Comparison of ENCODE assay signal across 8 cellular contexts in genomic region chr16:22191966-22192260, GRCh38. TPM values are rescaled to one million over a fixed set of nuclear protein-coding genes. Genes with fewer than 3 reads are reported as not detected.
DNase-seq lines count a peak whose midpoint lies in the region; ATAC-seq and TF ChIP-seq lines count a peak whose summit lies in the region.

No MANE protein-coding gene starts in this region.

- TF ChIP-seq CTCF in AG10803 (conservative IDR thresholded peaks at IDR 0.05; ENCODE audit: low read length) (no peak), fibroblast of pulmonary artery (IDR thresholded peaks at IDR 0.05; ENCODE audit: low read length, missing control alignments) (no peak), gastrocnemius medialis (IDR thresholded peaks at IDR 0.05 in 4 of 5, conservative IDR thresholded peaks at IDR 0.05 in 1 of 5) (no peak), GM10248 (IDR thresholded peaks at IDR 0.05; ENCODE audit: control extremely low read depth, extremely low read depth, low read depth, missing control alignments) (no peak)

- peaks cover 27% of the 10 kb centered on the region for H3K4me1 ChIP-seq in HUES6 (ENCODE audit: control insufficient read depth, insufficient read depth, low read length)
- H3K4me1 ChIP-seq in gastrocnemius medialis, result peaks cover 19 to 21% of the 10 kb centered on the region in 2 donors

- ATAC-seq in gastrocnemius medialis, result peak in 1 of 2 donors; percentile 14
- ATAC-seq in GM18867 (IDR thresholded peaks at IDR 0.05; ENCODE audit: unreplicated experiment), result no peak

- H3K36me3 ChIP-seq in HUES6 (ENCODE audit: control insufficient read depth, insufficient read depth, low read length) (no peaks in the 10 kb centered on the region), gastrocnemius medialis (no peaks in the 10 kb centered on the region)

- in situ Hi-C loops in gastrocnemius medialis (cut with MboI; ENCODE audit: low sequenced_read_pairs in 4 of 4), result loop anchor here in 1 of 4 donors (10.0 to 25.0 kb wide), 2 partner anchors 1030 to 1287 kb away; partner anchors contain the start of genes DCUN1D3, DNAH3, LDAF1 and LYRM1

- CTCF ChIA-PET in GM10248 (lab: Yijun Ruan, JAX), result interaction anchor here (1.0 to 8.8 kb wide), 6 partner anchors 13 to 192 kb away, joined by 3 to 85 read pairs (median 4); partner anchors contain the start of genes EEF2K and POLR3E

- H3K4me3 ChIP-seq in AG10803 (ENCODE audit: low read length), result peak overlapping the region; percentile 60
- H3K4me3 ChIP-seq in HUES6 (ENCODE audit: low read depth, low read length), result peak overlapping the region; percentile 76
- peak overlapping the region; percentile 62 for H3K4me3 ChIP-seq in fibroblast of pulmonary artery (replicated peaks; ENCODE audit: low read depth, low read length)
- peak overlapping the region; percentile 53 to 73 (median 62) for H3K4me3 ChIP-seq in gastrocnemius medialis

- DNase-seq in AG10803 (ENCODE audit: low read depth), result no peak
- DNase-seq in activated T-cell treated with anti-CD3 and anti-CD28 coated beads, Interleukin-2, amount 50 U/mL, for 1 hour, result peak; percentile 42
- no peak for DNase-seq in fibroblast of pulmonary artery (ENCODE audit: low read depth)
- DNase-seq in gastrocnemius medialis, result peak in 1 of 2 donors; percentile 45
- no peak for DNase-seq in GM10248 (ENCODE audit: extremely low spot score)
- DNase-seq in NCI-H774 (lab: John Stamatoyannopoulos, UW), result no peak

- H3K9me3 ChIP-seq in HUES6 (ENCODE audit: control insufficient read depth, insufficient read depth, low read depth, low read length) (no peaks in the 10 kb centered on the region), gastrocnemius medialis (no peaks in the 10 kb centered on the region)

- peak overlapping the region; percentile 44 for H3K9ac ChIP-seq in HUES6 (ENCODE audit: low read length)

- H3K27ac ChIP-seq in HUES6 (ENCODE audit: low read depth, low read length), result no peak overlapping the region
- peak overlapping the region; percentile 89 to 98 (median 97) for H3K27ac ChIP-seq in gastrocnemius medialis

- H3K27me3 ChIP-seq in HUES6 (ENCODE audit: control insufficient read depth, insufficient read depth, low read length), result no peaks in the 10 kb centered on the region
- no peaks in the 10 kb centered on the region for H3K27me3 ChIP-seq in gastrocnemius medialis

- intact Hi-C loops in gastrocnemius medialis (cut with DNase I; ENCODE audit: low total_unique reads), result loop anchor here (2.0 to 10.0 kb wide), 4 partner anchors 15 to 1290 kb away; partner anchors contain the start of genes CDR2, DCUN1D3, EEF2K and LYRM1

- POLR2A ChIA-PET in GM10248 (lab: Yijun Ruan, JAX), result no interaction called here

- TF ChIP-seq POLR2A in gastrocnemius medialis (IDR thresholded peaks at IDR 0.05), result no peak

RNA-seq across cellular contexts. Expression of gene EEF2K, which starts 14.2 kb away (rescaled TPM):
- total RNA-seq in gastrocnemius medialis, result 10 to 100 TPM; 18.7 to 39.9 (median 21.2) TPM

RNA-seq across cellular contexts. Expression of gene SDR42E2, which starts 29.6 kb away (rescaled TPM):
- total RNA-seq in gastrocnemius medialis, result not detected
